21 cellular contexts compared by ENCODE assay signal in the genomic region with DNA sequence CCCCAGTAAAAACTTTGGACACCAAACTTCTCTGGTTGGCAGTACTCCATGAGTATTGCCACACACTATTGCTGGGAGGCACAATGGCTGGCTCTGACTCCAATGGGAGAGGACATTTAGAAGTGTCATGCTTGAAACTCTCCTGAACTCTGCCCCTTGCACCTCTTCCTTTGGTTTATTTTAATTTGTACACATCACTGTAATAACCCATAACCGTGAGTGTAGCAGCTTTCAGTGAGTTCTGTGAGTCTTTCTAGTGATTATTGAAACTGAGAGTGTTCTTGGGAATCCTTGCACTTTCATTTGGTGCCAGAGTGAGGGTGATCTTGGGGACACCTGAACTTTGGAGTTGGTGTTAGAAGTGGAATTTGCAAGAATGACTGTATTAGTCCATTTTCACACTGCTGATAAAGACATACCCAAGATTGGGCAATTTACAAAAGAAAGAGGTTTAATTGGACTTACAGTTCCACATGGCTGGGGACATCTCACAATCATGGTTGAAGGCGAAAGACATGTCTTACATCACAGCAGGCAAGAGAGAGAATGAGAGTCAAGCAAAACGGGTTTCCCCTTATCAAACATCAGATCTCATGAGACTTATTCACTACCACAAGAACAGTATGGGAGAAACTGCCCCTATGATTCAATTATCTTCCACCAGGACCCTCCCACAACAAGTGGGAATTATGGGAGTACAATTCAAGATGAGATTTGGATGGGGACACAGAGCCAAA.
"Had no signal": no experiment of that assay in that cellular context is flagged by ENCODE, and none has a peak within 500 bp of the region (broad histone marks: within the 10 kb centered on the region; RNA-seq: fewer than 3 reads in every experiment).

No MANE protein-coding gene starts in this region.

- H3K4me3 ChIP-seq: coronary artery, lung, thoracic aorta had no signal

- H3K36me3 ChIP-seq: thoracic aorta had no signal

- DNase-seq: activated CD8-positive, alpha-beta memory T cell treated with anti-CD3 and anti-CD28 coated beads for 24 hours; activated CD8-positive, alpha-beta memory T cell treated with anti-CD3 and anti-CD28 coated beads, Interleukin-2, amount 50 U/mL, for 4 hours; activated naive CD4-positive, alpha-beta T cell; activated T-cell treated with anti-CD3 and anti-CD28 coated beads, Interleukin-2, amount 50 U/mL, for 4 hours; amniotic stem cell; foreskin keratinocyte; naive thymus-derived CD8-positive, alpha-beta T cell; stimulated activated CD4-positive, alpha-beta T cell treated with anti-CD3 and anti-CD28 coated beads, Interleukin-4, amount 100 ng/mL, for 24 hours; stimulated activated naive CD4-positive, alpha-beta T cell treated with Interleukin-2 at 50 U/mL for 16 hours; T1000 had no signal

- H3K27ac ChIP-seq: coronary artery, foreskin keratinocyte, thoracic aorta had no signal

- H3K27me3 Mint-ChIP-seq: progenitor cell of endocrine pancreas had no signal

- H3K4me1 Mint-ChIP-seq: naive thymus-derived CD8-positive, alpha-beta T cell; WTC11 had no signal

- H3K9me3 Mint-ChIP-seq: type B pancreatic cell had no signal

- ATAC-seq: activated T-cell treated with anti-CD3 and anti-CD28 coated beads, Interleukin-2, amount 50 U/mL, for 4 hours; foreskin keratinocyte; naive thymus-derived CD8-positive, alpha-beta T cell; WTC11 had no signal

- H3K4me1 ChIP-seq: foreskin keratinocyte had no signal

- H3K27ac Mint-ChIP-seq: activated naive CD8-positive, alpha-beta T cell; activated T-helper 2 cell treated with anti-CD3 and anti-CD28 coated beads, Interferon-gamma antibody, Interleukin-2, Interleukin-4, amounts not matched to agents 10 μg/mL and 5 μg/mL and 100 μg/mL, durations not matched to agents 14 hours and 24 hours and 36 hours; naive thymus-derived CD8-positive, alpha-beta T cell; progenitor cell of endocrine pancreas; T-helper 1 cell treated with Interleukin-12 subunit alpha and Interleukin-12 subunit beta and Interleukin-4 antibody, amounts not matched to agents 30 μg/mL and 1 μg/mL, for 36 hours; type B pancreatic cell; WTC11 had no signal

- H3K4me3 Mint-ChIP-seq: activated naive CD8-positive, alpha-beta T cell; activated T-cell treated with anti-CD3 and anti-CD28 coated beads, Interleukin-2, amount 50 U/mL, for 4 hours; naive thymus-derived CD8-positive, alpha-beta T cell; T-helper 1 cell treated with Interleukin-12 subunit alpha and Interleukin-12 subunit beta and Interleukin-4 antibody, amounts not matched to agents 30 μg/mL and 1 μg/mL, for 36 hours; type B pancreatic cell; WTC11 had no signal

- H3K36me3 Mint-ChIP-seq: type B pancreatic cell had no signal

- FAIRE-seq: bronchial epithelial cell, keratinocyte had no signal
